14 cellular contexts compared by ENCODE assay signal in the genomic region with DNA sequence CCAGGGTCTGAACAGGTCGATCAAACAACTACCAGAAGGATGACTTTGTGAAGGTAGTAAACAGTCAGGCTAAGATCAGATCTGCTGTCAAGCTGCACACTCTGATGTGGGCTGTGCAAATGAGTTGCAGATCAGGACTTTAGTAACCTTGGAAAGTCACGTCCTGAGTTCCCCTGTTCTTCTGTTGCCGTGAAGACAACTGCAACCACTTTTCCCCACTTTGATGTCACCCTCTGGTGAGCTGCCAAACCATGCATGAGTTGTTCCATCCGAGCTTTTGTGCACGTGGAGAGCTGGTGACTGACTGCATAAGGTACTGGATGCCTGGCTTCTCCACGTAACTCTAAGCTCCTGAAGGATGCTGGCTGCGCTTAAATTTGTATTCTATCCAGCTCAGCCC.
A peak's percentile ranks its signal among the peaks of the same experiment; 100 is the strongest.
DNase-seq lines count a peak whose midpoint lies in the region; ATAC-seq, FAIRE-seq and TF ChIP-seq lines count a peak whose summit lies in the region.
"Had no signal": no experiment of that assay in that cellular context is flagged by ENCODE, and none has a peak within 500 bp of the region (broad histone marks: within the 10 kb centered on the region; RNA-seq: fewer than 3 reads in every experiment).

No MANE protein-coding gene starts in this region.

- no peaks in the 10 kb centered on the region for H3K27me3 ChIP-seq in sigmoid colon
- H3K27me3 ChIP-seq: adrenal gland had no signal

- TF ChIP-seq CTCF in kidney (IDR thresholded peaks at IDR 0.05; ENCODE audit: borderline replicate concordance, extremely low read depth, insufficient read depth) (no peak), GM10266 (IDR thresholded peaks at IDR 0.05; ENCODE audit: control insufficient read depth, insufficient read depth, low read depth, missing control alignments) (no peak), progenitor cell of endocrine pancreas (IDR thresholded peaks at IDR 0.05; ENCODE audit: unreplicated experiment) (no peak), sigmoid colon (IDR thresholded peaks at IDR 0.05) (no peak)

- no peak overlapping the region for H3K4me3 ChIP-seq in kidney (ENCODE audit: low read length in 2 of 2)
- no peak overlapping the region for H3K4me3 ChIP-seq in sigmoid colon
- H3K4me3 ChIP-seq: adrenal gland had no signal

- H3K36me3 ChIP-seq in kidney (ENCODE audit: control insufficient read depth in 1 of 2, insufficient read depth in 2 of 2, low read length in 2 of 2) = no peaks in the 10 kb centered on the region
- H3K36me3 ChIP-seq in sigmoid colon = no peaks in the 10 kb centered on the region
- H3K36me3 ChIP-seq: adrenal gland had no signal

- H3K9me3 ChIP-seq in kidney (ENCODE audit: control insufficient read depth in 1 of 2, low read length in 2 of 2) (peaks cover 0 to 3% of the 10 kb centered on the region in 2 donors), sigmoid colon (no peaks in the 10 kb centered on the region)
- H3K9me3 ChIP-seq: adrenal gland had no signal

- intact Hi-C loops in kidney (cut with DNase I) = no loop called here
- intact Hi-C loops in sigmoid colon (cut with DNase I) = no loop called here

- peak in 1 of 2 donors; percentile 43 for DNase-seq in activated naive CD4-positive, alpha-beta T cell treated with anti-CD3 and anti-CD28 coated beads, Interleukin-2, amount 50 U/mL, for 72 hours (ENCODE audit: low spot score in 2 of 2)
- no peak for DNase-seq in activated naive CD4-positive, alpha-beta T cell treated with anti-CD3 and anti-CD28 coated beads, Interleukin-2, amount 10 ng/mL, durations not matched to agents 7 days and 5 days
- peak; percentile 77 for DNase-seq in activated CD4-positive, alpha-beta T cell treated with anti-CD3 and anti-CD28 coated beads for 48 hours
- peak; percentile 68 for DNase-seq in kidney
- peak in 1 of 2 donors; percentile 43 for DNase-seq in stimulated activated naive CD8-positive, alpha-beta T cell treated with anti-CD3 and anti-CD28 coated beads, Interleukin-15, amount 100 ng/mL, for 72 hours
- DNase-seq in GM10266 (ENCODE audit: extremely low spot score) = no peak
- no peak for DNase-seq in progenitor cell of endocrine pancreas (ENCODE audit: low spot score, unreplicated experiment)
- no peak for DNase-seq in sigmoid colon
- DNase-seq: NCI-H187 treated with DMSO at 0.1 percent for 48 hours had no signal

- CTCF ChIA-PET in activated naive CD4-positive, alpha-beta T cell treated with anti-CD3 and anti-CD28 coated beads, Interleukin-2, amount 10 ng/mL, durations not matched to agents 7 days and 5 days (lab: Charles Lee) = interaction anchor here (0.6 to 2.0 kb wide), 4 partner anchors 12 to 572 kb away, joined by 3 to 8 read pairs (median 4); no protein-coding TSS in a partner anchor

- peaks cover 6 to 30% of the 10 kb centered on the region in 2 donors for H3K36me3 Mint-ChIP-seq in activated naive CD4-positive, alpha-beta T cell treated with anti-CD3 and anti-CD28 coated beads, Interleukin-2, amount 50 U/mL, for 72 hours
- no peaks in the 10 kb centered on the region for H3K36me3 Mint-ChIP-seq in activated naive CD4-positive, alpha-beta T cell treated with anti-CD3 and anti-CD28 coated beads, Interleukin-2, amount 10 ng/mL, durations not matched to agents 7 days and 5 days
- peaks cover 1% of the 10 kb centered on the region for H3K36me3 Mint-ChIP-seq in progenitor cell of endocrine pancreas (ENCODE audit: insufficient read depth)

- peaks cover 6% of the 10 kb centered on the region for H3K4me1 Mint-ChIP-seq in activated naive CD4-positive, alpha-beta T cell treated with anti-CD3 and anti-CD28 coated beads, Interleukin-2, amount 10 ng/mL, durations not matched to agents 7 days and 5 days
- peaks cover 20% of the 10 kb centered on the region for H3K4me1 Mint-ChIP-seq in stimulated activated naive CD8-positive, alpha-beta T cell treated with anti-CD3 and anti-CD28 coated beads, Interleukin-15, amount 100 ng/mL, for 72 hours
- peaks cover 3% of the 10 kb centered on the region for H3K4me1 Mint-ChIP-seq in progenitor cell of endocrine pancreas (ENCODE audit: low read depth)

- H3K27ac Mint-ChIP-seq in activated naive CD4-positive, alpha-beta T cell treated with anti-CD3 and anti-CD28 coated beads, Interleukin-2, amount 50 U/mL, for 72 hours = no peak overlapping the region
- no peak overlapping the region for H3K27ac Mint-ChIP-seq in activated naive CD4-positive, alpha-beta T cell treated with anti-CD3 and anti-CD28 coated beads, Interleukin-2, amount 10 ng/mL, durations not matched to agents 7 days and 5 days
- H3K27ac Mint-ChIP-seq in stimulated activated naive CD8-positive, alpha-beta T cell treated with anti-CD3 and anti-CD28 coated beads, Interleukin-15, amount 100 ng/mL, for 72 hours = no peak overlapping the region
- no peak overlapping the region for H3K27ac Mint-ChIP-seq in progenitor cell of endocrine pancreas
- H3K27ac Mint-ChIP-seq: nephron, type B pancreatic cell had no signal

- peak; percentile 92 to 93 for ATAC-seq in activated naive CD4-positive, alpha-beta T cell treated with anti-CD3 and anti-CD28 coated beads, Interleukin-2, amount 50 U/mL, for 72 hours
- peak; percentile 73 for ATAC-seq in stimulated activated naive CD8-positive, alpha-beta T cell treated with anti-CD3 and anti-CD28 coated beads, Interleukin-15, amount 100 ng/mL, for 72 hours
- ATAC-seq: Panc1 had no signal

- no peak for FAIRE-seq in kidney (lab: Jason Lieb, UNC)
- FAIRE-seq: endometrium had no signal

- TF ChIP-seq EP300 in sigmoid colon (IDR thresholded peaks at IDR 0.05) = no peak

- H3K27ac ChIP-seq in kidney (ENCODE audit: low read depth in 2 of 2, low read length in 2 of 2) (no peak overlapping the region), sigmoid colon (no peak overlapping the region)
- H3K27ac ChIP-seq: adrenal gland had no signal

- TF ChIP-seq POLR2A in sigmoid colon (IDR thresholded peaks at IDR 0.05) = no peak

- H3K27me3 Mint-ChIP-seq in activated naive CD4-positive, alpha-beta T cell treated with anti-CD3 and anti-CD28 coated beads, Interleukin-2, amount 10 ng/mL, durations not matched to agents 7 days and 5 days = peaks cover 4% of the 10 kb centered on the region
- no peaks in the 10 kb centered on the region for H3K27me3 Mint-ChIP-seq in stimulated activated naive CD8-positive, alpha-beta T cell treated with anti-CD3 and anti-CD28 coated beads, Interleukin-15, amount 100 ng/mL, for 72 hours
- H3K27me3 Mint-ChIP-seq in progenitor cell of endocrine pancreas = peaks cover 9% of the 10 kb centered on the region

- H3K4me3 Mint-ChIP-seq in activated naive CD4-positive, alpha-beta T cell treated with anti-CD3 and anti-CD28 coated beads, Interleukin-2, amount 10 ng/mL, durations not matched to agents 7 days and 5 days = no peak overlapping the region
- H3K4me3 Mint-ChIP-seq in stimulated activated naive CD8-positive, alpha-beta T cell treated with anti-CD3 and anti-CD28 coated beads, Interleukin-15, amount 100 ng/mL, for 72 hours = no peak overlapping the region
- H3K4me3 Mint-ChIP-seq in progenitor cell of endocrine pancreas (ENCODE audit: low read depth) = no peak overlapping the region
- H3K4me3 Mint-ChIP-seq: nephron, type B pancreatic cell had no signal

- peaks cover 10 to 14% of the 10 kb centered on the region in 2 donors for H3K4me1 ChIP-seq in kidney (ENCODE audit: control insufficient read depth in 1 of 2, insufficient read depth in 1 of 2, low read depth in 1 of 2, low read length in 2 of 2)
- peaks cover 0 to 10% (median 2%) of the 10 kb centered on the region in 4 donors for H3K4me1 ChIP-seq in sigmoid colon
- H3K4me1 ChIP-seq: adrenal gland had no signal

- 58 to 78% methylated on average over 7 of the region's 7 CpGs for WGBS in sigmoid colon, 2 donors

- peaks cover 4 to 11% of the 10 kb centered on the region in 2 donors for H3K9me3 Mint-ChIP-seq in activated naive CD4-positive, alpha-beta T cell treated with anti-CD3 and anti-CD28 coated beads, Interleukin-2, amount 50 U/mL, for 72 hours
- H3K9me3 Mint-ChIP-seq in activated naive CD4-positive, alpha-beta T cell treated with anti-CD3 and anti-CD28 coated beads, Interleukin-2, amount 10 ng/mL, durations not matched to agents 7 days and 5 days = peaks cover 6% of the 10 kb centered on the region
- H3K9me3 Mint-ChIP-seq in stimulated activated naive CD8-positive, alpha-beta T cell treated with anti-CD3 and anti-CD28 coated beads, Interleukin-15, amount 100 ng/mL, for 72 hours = peaks cover 6 to 7% of the 10 kb centered on the region in 2 donors
- no peaks in the 10 kb centered on the region for H3K9me3 Mint-ChIP-seq in progenitor cell of endocrine pancreas (ENCODE audit: low read depth)

- no peak overlapping the region for H3K9ac ChIP-seq in kidney (ENCODE audit: low read length in 2 of 2)

Comparison
In these comparisons a context has a peak if more than half of its experiments do, and no peak if none do; other contexts are left out.
1. DNase-seq: peak in activated CD4-positive, alpha-beta T cell treated with anti-CD3 and anti-CD28 coated beads for 48 hours (single experiment) and kidney (single experiment); none in activated naive CD4-positive, alpha-beta T cell treated with anti-CD3 and anti-CD28 coated beads, Interleukin-2, amount 10 ng/mL, durations not matched to agents 7 days and 5 days (single experiment), GM10266 (single experiment), progenitor cell of endocrine pancreas (single experiment) and sigmoid colon (single experiment).